Comparison of ENCODE assay signal across 1 cellular context in genomic region chr19:19619121-19619848, GRCh38.
TF ChIP-seq lines count a peak whose summit lies in the region.

No MANE protein-coding gene starts in this region.

TF ChIP-seq in IMR-90, 13 proteins besides CTCF, POLR2A, EP300 and RAD21:
- TF ChIP-seq BHLHE40 (IDR thresholded peaks at IDR 0.05; ENCODE audit: low read depth, low read length) (no peak), ELK1 (IDR thresholded peaks at IDR 0.05; ENCODE audit: borderline replicate concordance, low read depth, low read length) (no peak), RFX5 (IDR thresholded peaks at IDR 0.05; ENCODE audit: low read depth, low read length) (no peak)
